ENCODE assay signal across 8 cellular contexts in the genomic region with DNA sequence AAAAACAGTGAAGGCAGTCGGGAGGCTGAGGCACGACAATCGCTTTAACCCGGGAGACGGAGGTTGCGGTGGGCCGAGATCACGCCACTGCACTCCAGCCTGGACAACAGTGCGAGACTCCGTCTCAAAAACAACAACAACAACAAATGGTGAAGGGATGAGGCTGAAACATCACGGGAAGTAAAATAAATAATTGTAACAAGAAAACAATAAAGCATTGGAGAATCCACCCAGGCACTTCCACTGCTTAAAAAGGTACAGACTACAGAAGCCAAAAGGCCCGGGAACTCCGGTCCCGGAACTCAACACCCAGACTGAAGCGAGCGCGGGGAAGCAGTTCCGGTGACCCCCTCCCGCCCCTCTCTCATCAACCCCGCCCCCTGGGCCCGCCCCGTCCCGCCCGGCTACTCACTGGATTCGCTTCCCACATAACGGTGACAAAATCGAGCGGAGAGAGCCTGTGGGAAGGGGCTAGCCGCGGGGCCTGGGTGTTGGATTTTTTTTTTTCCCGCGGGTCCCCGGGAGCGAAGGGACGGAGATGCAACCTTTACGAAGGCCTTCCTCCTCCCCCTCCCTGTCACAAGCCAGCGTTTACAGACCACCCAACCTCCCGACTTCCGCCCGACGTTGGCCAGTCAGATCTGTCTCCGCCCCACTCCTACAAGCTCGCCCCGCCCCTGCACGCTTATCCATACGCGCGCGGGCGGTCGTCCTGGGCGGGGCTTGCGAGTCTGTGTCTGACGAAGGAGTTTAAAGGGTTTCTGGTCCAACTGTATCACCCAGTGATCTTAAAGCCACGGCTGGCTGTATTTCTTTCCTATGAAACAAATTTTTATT. TPM values are rescaled to one million over a fixed set of nuclear protein-coding genes. Genes with fewer than 3 reads are reported as not detected.
A peak's percentile ranks its signal among the peaks of the same experiment; 100 is the strongest.
DNase-seq lines count a peak whose midpoint lies in the region; ATAC-seq and TF ChIP-seq lines count a peak whose summit lies in the region.

Gene PARP11 (minus strand): TSS at position 600 of the 837 bp plus-strand sequence. CDS start 170 bp downstream, at position 430.

- H3K4me3 ChIP-seq in ACC112 (ENCODE audit: low read depth, low read length) (peak within 1 kb of the TSS; percentile 90), WERI-Rb-1 (ENCODE audit: low read depth, low read length) (peak within 1 kb of the TSS; percentile 87), mammary epithelial cell (replicated peaks in 1 of 3; ENCODE audit: insufficient read depth in 1 of 3, low read depth in 2 of 3, low read length in 3 of 3) (peak within 1 kb of the TSS; percentile 78 to 89 (median 79)), smooth muscle cell (peak within 1 kb of the TSS; percentile 81)

- in situ Hi-C loops in mammary epithelial cell (cut with MboI; ENCODE audit: low sequenced_read_pairs in 2 of 2) = no loop called here

- H3K4me2 ChIP-seq in mammary epithelial cell (ENCODE audit: insufficient read depth, low read depth, low read length) = peak within 1 kb of the TSS; percentile 98
- H3K4me2 ChIP-seq in smooth muscle cell = peak within 1 kb of the TSS; percentile 99

- DNase-seq in NCI-H2227 (lab: John Stamatoyannopoulos, UW; ENCODE audit: unreplicated experiment) (peak; percentile 95), WERI-Rb-1 (peak; percentile 97), mammary epithelial cell (peak; percentile 94), iPS-NIHi11 (ENCODE audit: low spot score) (peak; percentile 95), smooth muscle cell (lab: John Stamatoyannopoulos, UW; ENCODE audit: unreplicated experiment) (peak; percentile 89)

- H3K9ac ChIP-seq in mammary epithelial cell (ENCODE audit: insufficient read depth, low read length) = peak within 1 kb of the TSS; percentile 82
- H3K9ac ChIP-seq in smooth muscle cell (ENCODE audit: low read depth) = peak within 1 kb of the TSS; percentile 91

- peaks cover 17% of the 10 kb centered on the region; the same call in 1 of the 2 replicates for H3K27me3 ChIP-seq in ACC112 (ENCODE audit: insufficient read depth, low read length)
- H3K27me3 ChIP-seq in WERI-Rb-1 (ENCODE audit: insufficient read depth, low read depth, severe bottlenecking) = no peaks in the 10 kb centered on the region
- H3K27me3 ChIP-seq in mammary epithelial cell (ENCODE audit: insufficient read depth, low read length) = no peaks in the 10 kb centered on the region
- H3K27me3 ChIP-seq in smooth muscle cell (ENCODE audit: low read depth) = no peaks in the 10 kb centered on the region

- no TSS peak for BruUV-seq in mammary epithelial cell (replicated peaks; lab: Mats Ljungman, UMichigan)

- H2AFZ ChIP-seq in ACC112 (ENCODE audit: low read length, unreplicated experiment) (peak within 1 kb of the TSS; percentile 98), mammary epithelial cell (ENCODE audit: low read depth, low read length) (peak within 1 kb of the TSS; percentile 92), smooth muscle cell (ENCODE audit: low read depth) (peak within 1 kb of the TSS; percentile 95)

- H3K36me3 ChIP-seq in ACC112 (ENCODE audit: insufficient read depth, low read length) (no peaks in the 10 kb centered on the region), WERI-Rb-1 (no peaks in the 10 kb centered on the region), mammary epithelial cell (ENCODE audit: insufficient read depth, low read length) (no peaks in the 10 kb centered on the region), smooth muscle cell (ENCODE audit: low read depth) (no peaks in the 10 kb centered on the region)

- no peaks in the 10 kb centered on the region for H3F3A ChIP-seq in smooth muscle cell (ENCODE audit: low read depth)

- intact Hi-C loops in mammary epithelial cell (cut with micrococcal nuclease) = loop anchor here (2.0 to 5.0 kb wide), 2 partner anchors 399 to 572 kb away; partner anchors contain the start of gene CCND2

- peaks cover 11% of the 10 kb centered on the region for H3K79me2 ChIP-seq in ACC112 (ENCODE audit: control insufficient read depth, insufficient read depth, low read length, unreplicated experiment)
- peaks cover 22% of the 10 kb centered on the region for H3K79me2 ChIP-seq in mammary epithelial cell (ENCODE audit: insufficient read depth, low read length)
- peaks cover 43% of the 10 kb centered on the region for H3K79me2 ChIP-seq in smooth muscle cell (ENCODE audit: low read depth)

- no peak for TF ChIP-seq CTCF in WERI-Rb-1 (IDR thresholded peaks at IDR 0.05; ENCODE audit: low read depth, low read length)
- no peak for TF ChIP-seq CTCF in mammary epithelial cell (conservative IDR thresholded peaks at IDR 0.05 in 1 of 2, IDR thresholded peaks at IDR 0.05 in 1 of 2; ENCODE audit: extremely low read depth in 1 of 2, insufficient read depth in 1 of 2, low read depth in 1 of 2, low read length in 2 of 2)
- TF ChIP-seq CTCF in smooth muscle cell (IDR thresholded peaks at IDR 0.05; ENCODE audit: borderline replicate concordance, insufficient read depth, poor library complexity, severe bottlenecking) = no peak

- WGBS in mammary epithelial cell (ENCODE audit: low coverage, missing lambda C conversion rate) = under 1% methylated on average over 31 of the region's 55 CpGs
- WGBS in smooth muscle cell (ENCODE audit: low lambda C conversion rate) = 2% methylated on average over 47 of the region's 55 CpGs

- H4K20me1 ChIP-seq in mammary epithelial cell (ENCODE audit: insufficient read depth, low read length) (no peaks in the 10 kb centered on the region), smooth muscle cell (ENCODE audit: low read depth) (no peaks in the 10 kb centered on the region)

- H3K27ac ChIP-seq in ACC112 (ENCODE audit: low read depth, low read length) (peak within 1 kb of the TSS; percentile 77), WERI-Rb-1 (peak within 1 kb of the TSS; percentile 81), mammary epithelial cell (ENCODE audit: insufficient read depth, low read depth, low read length) (peak within 1 kb of the TSS; percentile 82), smooth muscle cell (ENCODE audit: low read depth) (peak within 1 kb of the TSS; percentile 92)

- H3K4me1 ChIP-seq in ACC112 (ENCODE audit: control insufficient read depth, insufficient read depth, low read length, unreplicated experiment) (peaks cover 4% of the 10 kb centered on the region), mammary epithelial cell (ENCODE audit: insufficient read depth, low read length) (peaks cover 12% of the 10 kb centered on the region), smooth muscle cell (ENCODE audit: low read depth) (peaks cover 11% of the 10 kb centered on the region)

- H3K9me3 ChIP-seq in WERI-Rb-1 (ENCODE audit: severe bottlenecking) (no peaks in the 10 kb centered on the region), mammary epithelial cell (replicated peaks; ENCODE audit: insufficient read depth, low read length) (no peaks in the 10 kb centered on the region), smooth muscle cell (replicated peaks; ENCODE audit: low read depth) (no peaks in the 10 kb centered on the region)

- CTCF ChIA-PET in mammary epithelial cell (lab: Charles Lee; ENCODE audit: low non-redundant PET) = no interaction called here

- dilution Hi-C loops in mammary epithelial cell (cut with HindIII; ENCODE audit: low sequenced_read_pairs) = no loop called here

- ATAC-seq in GM18870 (IDR thresholded peaks at IDR 0.05; ENCODE audit: unreplicated experiment) (peak; percentile 74), HG03135 (IDR thresholded peaks at IDR 0.05; ENCODE audit: unreplicated experiment) (peak; percentile 96)

RNA-seq across cellular contexts. Expression of gene PARP11, which starts in this region (rescaled TPM):
- total RNA-seq in mammary epithelial cell (10 to 100 TPM in 1 of 2 donors, 1 to 10 TPM in 1; 8.5 to 10.6 TPM), smooth muscle cell (9.6 and 13.0 TPM in 2 replicates)
- polyA plus RNA-seq in mammary epithelial cell (3.6 TPM), smooth muscle cell (3.0 and 6.1 TPM in 2 replicates)
- polyA minus RNA-seq in mammary epithelial cell = 1.1 TPM

Comparison
In these comparisons a context has a peak if more than half of its experiments do, and no peak if none do; other contexts are left out.
1. Peak in every context shown above with its lines: DNase-seq, ATAC-seq, H3K4me3 ChIP-seq and H3K27ac ChIP-seq.